Comparison of ENCODE assay signal across 1 cellular context in genomic region chr11:77560605-77561004, GRCh38.
A peak's percentile ranks its signal among the peaks of the same experiment; 100 is the strongest.
TF ChIP-seq lines count a peak whose summit lies in the region.

No MANE protein-coding gene starts in this region.

TF ChIP-seq in SK-N-SH, 30 proteins besides CTCF, POLR2A, EP300 and RAD21 (continued from another document):
- TF ChIP-seq FOXM1 (IDR thresholded peaks at IDR 0.05; ENCODE audit: low read depth) (no peak), CHD2 (IDR thresholded peaks at IDR 0.05; ENCODE audit: low read length, partially characterized antibody) (no peak), NFIC (IDR thresholded peaks at IDR 0.05; ENCODE audit: borderline replicate concordance) (no peak), ELF1 (IDR thresholded peaks at IDR 0.05) (no peak), SIN3A (IDR thresholded peaks at IDR 0.05; ENCODE audit: borderline replicate concordance, low read depth, low read length) (no peak), ZBTB33 (IDR thresholded peaks at IDR 0.05; ENCODE audit: borderline replicate concordance, low read depth) (no peak), EZH2phosphoT487 (IDR thresholded peaks at IDR 0.05; ENCODE audit: borderline replicate concordance, low read depth) (no peak), RXRA (IDR thresholded peaks at IDR 0.05; ENCODE audit: borderline replicate concordance, low read depth) (no peak), FOSL2 (IDR thresholded peaks at IDR 0.05; ENCODE audit: borderline replicate concordance, low read depth) (peak; percentile 49; the same call in 1 of the 2 replicates), YY1 (IDR thresholded peaks at IDR 0.05; ENCODE audit: low read depth) (no peak), TCF12 (IDR thresholded peaks at IDR 0.05) (peak; percentile 55), GATA2 (CRISPR knock-in tag; IDR thresholded peaks at IDR 0.05) (no peak)
